ENCODE assay signal across 8 cellular contexts in genomic region chr11:207213-208176, GRCh38. TPM values are rescaled to one million over a fixed set of nuclear protein-coding genes. Genes with fewer than 3 reads are reported as not detected.
DNase-seq lines count a peak whose midpoint lies in the region; ATAC-seq and TF ChIP-seq lines count a peak whose summit lies in the region.

Gene BET1L, minus strand, starts transcription at chr11:207399. Its CDS starts 78 bp downstream, at chr11:207321.
Gene RIC8A, plus strand, starts transcription at chr11:207708. Its CDS starts 1,147 bp downstream, at chr11:208855.

- H3K36me3 Mint-ChIP-seq in activated CD4-positive, alpha-beta T cell treated with anti-CD3 and anti-CD28 coated beads, Interleukin-2, amount 10 ng/mL, durations not matched to agents 24 days and 14 days (ENCODE audit: low read depth): peaks cover 71% of the 10 kb centered on the region

- H3K27ac ChIP-seq in coronary artery: peak within 1 kb of the TSS; percentile 97 to 98

- ATAC-seq in GM19324 (IDR thresholded peaks at IDR 0.05; ENCODE audit: low FRiP score, unreplicated experiment) (peak; percentile 80), HG03469 (IDR thresholded peaks at IDR 0.05; ENCODE audit: unreplicated experiment) (peak; percentile 55), left colon (peak; percentile 81)

- H3K4me3 ChIP-seq in BJ (ENCODE audit: low read depth, low read length) (peak within 1 kb of the TSS; percentile 96), coronary artery (peak within 1 kb of the TSS; percentile 77)

- DNase-seq in BJ (ENCODE audit: low read depth) (peak; percentile 90), NCI-H526 treated with DMSO at 0.1 percent for 48 hours (lab: John Stamatoyannopoulos, UW) (peak; percentile 95), coronary artery (ENCODE audit: low spot score) (peak; percentile 98), left colon (peak; percentile 97 to 99)
- peak; percentile 99 for DNase-seq in activated CD4-positive, alpha-beta T cell treated with anti-CD3 and anti-CD28 coated beads, Interleukin-2, amount 10 ng/mL, durations not matched to agents 24 days and 14 days
- DNase-seq in stimulated activated CD4-positive, alpha-beta T cell treated with anti-CD3 and anti-CD28 coated beads, Interleukin-1b, Interleukin-23, amount 100 ng/mL, for 48 hours: peak; percentile 98

- peaks cover 50% of the 10 kb centered on the region for H3K36me3 ChIP-seq in BJ (ENCODE audit: control insufficient read depth, insufficient read depth, low read length)

- no peaks in the 10 kb centered on the region for H3K9me3 Mint-ChIP-seq in activated CD4-positive, alpha-beta T cell treated with anti-CD3 and anti-CD28 coated beads, Interleukin-2, amount 10 ng/mL, durations not matched to agents 24 days and 14 days

- peaks cover 27% of the 10 kb centered on the region for H3K4me1 Mint-ChIP-seq in activated CD4-positive, alpha-beta T cell treated with anti-CD3 and anti-CD28 coated beads, Interleukin-2, amount 10 ng/mL, durations not matched to agents 24 days and 14 days

- TF ChIP-seq CTCF in BJ (IDR thresholded peaks at IDR 0.05; ENCODE audit: insufficient read depth, low read depth, low read length) (no peak), coronary artery (IDR thresholded peaks at IDR 0.05) (no peak)

- CTCF ChIA-PET in BJ (lab: Yijun Ruan, JAX): interaction anchor here (0.6 to 1.6 kb wide), 5 partner anchors 27 to 241 kb away, joined by 3 to 6 read pairs (median 3); no protein-coding TSS in a partner anchor

- peak within 1 kb of the TSS; percentile 100 for H3K27ac Mint-ChIP-seq in activated CD4-positive, alpha-beta T cell treated with anti-CD3 and anti-CD28 coated beads, Interleukin-2, amount 10 ng/mL, durations not matched to agents 24 days and 14 days

- POLR2A ChIA-PET in BJ (lab: Charles Lee): no interaction called here

- peak within 1 kb of the TSS; percentile 98 for H3K4me3 Mint-ChIP-seq in activated CD4-positive, alpha-beta T cell treated with anti-CD3 and anti-CD28 coated beads, Interleukin-2, amount 10 ng/mL, durations not matched to agents 24 days and 14 days

- no peaks in the 10 kb centered on the region for H3K27me3 ChIP-seq in BJ (ENCODE audit: control insufficient read depth, insufficient read depth, low read length)

- H3K27me3 Mint-ChIP-seq in activated CD4-positive, alpha-beta T cell treated with anti-CD3 and anti-CD28 coated beads, Interleukin-2, amount 10 ng/mL, durations not matched to agents 24 days and 14 days: no peaks in the 10 kb centered on the region

- intact Hi-C loops in activated CD4-positive, alpha-beta T cell treated with anti-CD3 and anti-CD28 coated beads, Interleukin-2, amount 10 ng/mL, durations not matched to agents 24 days and 14 days (cut with micrococcal nuclease): loop anchor here (1.0 to 5.0 kb wide), 6 partner anchors 29 to 299 kb away; partner anchors contain the start of genes PSMD13 and SIRT3
- intact Hi-C loops in left colon (cut with DNase I, micrococcal nuclease): no loop called here

RNA-seq across cellular contexts. Expression of gene BET1L, which starts in this region (rescaled TPM):
- 69.5 and 111 TPM in 2 replicates for polyA plus RNA-seq in BJ (2011; rRNA removed)
- 60.0 and 77.1 TPM in 2 replicates for polyA minus RNA-seq in BJ (2011; rRNA and poly(A)+ RNA removed)
- 43.6 and 46.9 TPM in 2 replicates for total RNA-seq in activated CD4-positive, alpha-beta T cell treated with anti-CD3 and anti-CD28 coated beads, Interleukin-2, amount 10 ng/mL, durations not matched to agents 24 days and 14 days
- 10 to 100 TPM; 55.8 to 69.0 TPM for total RNA-seq in left colon

RNA-seq across cellular contexts. Expression of gene RIC8A, which starts in this region (rescaled TPM):
- polyA plus RNA-seq in BJ (2011; rRNA removed): 169 and 242 TPM in 2 replicates
- polyA minus RNA-seq in BJ (2011; rRNA and poly(A)+ RNA removed): 160 and 285 TPM in 2 replicates
- 118 and 128 TPM in 2 replicates for total RNA-seq in activated CD4-positive, alpha-beta T cell treated with anti-CD3 and anti-CD28 coated beads, Interleukin-2, amount 10 ng/mL, durations not matched to agents 24 days and 14 days
- total RNA-seq in left colon: 10 to 100 TPM; 77.8 to 86.9 TPM

Comparison
In these comparisons a context has a peak if more than half of its experiments do, and no peak if none do; other contexts are left out.
1. Peak in every context shown above with its lines: DNase-seq, ATAC-seq, H3K4me3 ChIP-seq and H3K27ac ChIP-seq.